ENCODE assay signal across 27 cellular contexts in genomic region chr2:23363831-23364230, GRCh38. TPM values are rescaled to one million over a fixed set of nuclear protein-coding genes. Genes with fewer than 3 reads are reported as not detected.
DNase-seq lines count a peak whose midpoint lies in the region; ATAC-seq, FAIRE-seq and TF ChIP-seq lines count a peak whose summit lies in the region.
"Had no signal": no experiment of that assay in that cellular context is flagged by ENCODE, and none has a peak within 500 bp of the region (broad histone marks: within the 10 kb centered on the region; RNA-seq: fewer than 3 reads in every experiment).

No MANE protein-coding gene starts in this region.

- dilution Hi-C loops in mammary epithelial cell (cut with HindIII; ENCODE audit: low sequenced_read_pairs): no loop called here

- H3K9me3 Mint-ChIP-seq in MCF 10A (ENCODE audit: unreplicated experiment) (peaks cover 7% of the 10 kb centered on the region), glutamatergic neuron (ENCODE audit: unreplicated experiment) (peaks cover 4% of the 10 kb centered on the region)
- H3K9me3 Mint-ChIP-seq in stimulated activated naive CD8-positive, alpha-beta T cell treated with anti-CD3 and anti-CD28 coated beads, Interleukin-15, amount 100 ng/mL, for 72 hours: no peaks in the 10 kb centered on the region
- H3K9me3 Mint-ChIP-seq: activated naive CD4-positive, alpha-beta T cell treated with anti-CD3 and anti-CD28 coated beads for 36 hours had no signal

- H3K36me3 ChIP-seq in mammary epithelial cell (ENCODE audit: insufficient read depth, low read length): no peaks in the 10 kb centered on the region
- H3K36me3 ChIP-seq: esophagus muscularis mucosa, gastrocnemius medialis had no signal

- no peak overlapping the region for H2AFZ ChIP-seq in mammary epithelial cell (ENCODE audit: low read depth, low read length)

- no peaks in the 10 kb centered on the region for H3K79me2 ChIP-seq in mammary epithelial cell (ENCODE audit: insufficient read depth, low read length)

- H3K9ac ChIP-seq in mammary epithelial cell (ENCODE audit: insufficient read depth, low read length): no peak overlapping the region

- POLR2A ChIA-PET in MCF 10A (lab: Yijun Ruan, JAX): interaction anchor here (1.0 to 1.4 kb wide), 3 partner anchors 9 to 14 kb away, joined by 3 to 4 read pairs (median 3); no protein-coding TSS in a partner anchor

- no peak overlapping the region for H3K4me2 ChIP-seq in mammary epithelial cell (ENCODE audit: insufficient read depth, low read depth, low read length)

- H3K27ac ChIP-seq in mammary epithelial cell (ENCODE audit: insufficient read depth, low read depth, low read length): no peak overlapping the region
- H3K27ac ChIP-seq: esophagus muscularis mucosa, gastrocnemius medialis had no signal

- H3K36me3 Mint-ChIP-seq in MCF 10A (ENCODE audit: insufficient read depth, unreplicated experiment): no peaks in the 10 kb centered on the region
- peaks cover 5% of the 10 kb centered on the region for H3K36me3 Mint-ChIP-seq in glutamatergic neuron (ENCODE audit: unreplicated experiment)
- H3K36me3 Mint-ChIP-seq: CD4-positive, alpha-beta memory T cell; mesothelial cell of epicardium had no signal

- H3K9me3 ChIP-seq in mammary epithelial cell (replicated peaks; ENCODE audit: insufficient read depth, low read length): no peaks in the 10 kb centered on the region
- H3K9me3 ChIP-seq: esophagus muscularis mucosa, gastrocnemius medialis had no signal

- in situ Hi-C loops in mammary epithelial cell (cut with MboI; ENCODE audit: low sequenced_read_pairs in 2 of 2) (no loop called here), SK-MEL-5 (cut with HindIII; ENCODE audit: low pct_unique_long_range_greater_than_20kb, low sequenced_read_pairs) (no loop called here)

- H3K27ac Mint-ChIP-seq in MCF 10A (ENCODE audit: low read depth, unreplicated experiment) (no peak overlapping the region), glutamatergic neuron (ENCODE audit: unreplicated experiment) (peak overlapping the region; percentile 50)
- H3K27ac Mint-ChIP-seq in stimulated activated naive CD8-positive, alpha-beta T cell treated with anti-CD3 and anti-CD28 coated beads, Interleukin-15, amount 100 ng/mL, for 72 hours: no peak overlapping the region
- H3K27ac Mint-ChIP-seq: activated naive CD4-positive, alpha-beta T cell treated with anti-CD3 and anti-CD28 coated beads for 36 hours; CD4-positive, alpha-beta memory T cell; effector memory CD8-positive, alpha-beta T cell; mesothelial cell of epicardium; naive thymus-derived CD8-positive, alpha-beta T cell had no signal

- DNase-seq in mammary epithelial cell (peak; percentile 32), MCF 10A (ENCODE audit: unreplicated experiment) (no peak), SK-MEL-5 (ENCODE audit: low read depth, low spot score) (peak; percentile 88), glutamatergic neuron (no peak), urothelium cell line (ENCODE audit: low spot score) (no peak), NCI-H345 treated with DMSO at 0.1 percent for 48 hours (lab: John Stamatoyannopoulos, UW; ENCODE audit: unreplicated experiment) (no peak), iPS-NIHi7 (ENCODE audit: extremely low spot score) (no peak)
- DNase-seq in stimulated activated naive CD8-positive, alpha-beta T cell treated with anti-CD3 and anti-CD28 coated beads, Interleukin-15, amount 100 ng/mL, for 72 hours: no peak
- DNase-seq: activated CD4-positive, alpha-beta T cell treated with anti-CD3 and anti-CD28 coated beads, Interleukin-2, amount 50 U/mL, for 48 hours; activated naive CD4-positive, alpha-beta T cell treated with anti-CD3 and anti-CD28 coated beads for 36 hours; CD4-positive, alpha-beta memory T cell; cortex of kidney; DMS 273 treated with DMSO at 0.1 percent for 48 hours; effector memory CD8-positive, alpha-beta T cell; gastrocnemius medialis; hypothalamus; Kasumi-1; left ventricle myocardium superior; naive thymus-derived CD8-positive, alpha-beta T cell; NCI-H187; NCI-H226; NCI-H748 treated with DMSO at 0.1 percent for 48 hours; stimulated activated naive CD8-positive, alpha-beta T cell treated with anti-CD3 and anti-CD28 coated beads, Interleukin-15, Interleukin-2, amounts not matched to agents 100 U/mL and 50 U/mL, for 24 hours had no signal

- no peak overlapping the region for H3K4me3 Mint-ChIP-seq in MCF 10A (ENCODE audit: unreplicated experiment)
- peak overlapping the region; percentile 5 for H3K4me3 Mint-ChIP-seq in glutamatergic neuron (ENCODE audit: unreplicated experiment)
- H3K4me3 Mint-ChIP-seq in stimulated activated naive CD8-positive, alpha-beta T cell treated with anti-CD3 and anti-CD28 coated beads, Interleukin-15, amount 100 ng/mL, for 72 hours: no peak overlapping the region
- H3K4me3 Mint-ChIP-seq: activated naive CD4-positive, alpha-beta T cell treated with anti-CD3 and anti-CD28 coated beads for 36 hours; CD4-positive, alpha-beta memory T cell; effector memory CD8-positive, alpha-beta T cell; mesothelial cell of epicardium; naive thymus-derived CD8-positive, alpha-beta T cell had no signal

- peaks cover 1% of the 10 kb centered on the region for H3K27me3 ChIP-seq in mammary epithelial cell (ENCODE audit: insufficient read depth, low read length)
- H3K27me3 ChIP-seq: esophagus muscularis mucosa, gastrocnemius medialis had no signal

- FAIRE-seq in urothelium cell line (lab: Jason Lieb, UNC): peak; percentile 13

- H3K4me1 ChIP-seq in mammary epithelial cell (ENCODE audit: insufficient read depth, low read length): no peaks in the 10 kb centered on the region
- H3K4me1 ChIP-seq: esophagus muscularis mucosa, gastrocnemius medialis had no signal

- no peak overlapping the region for H3K4me3 ChIP-seq in mammary epithelial cell (replicated peaks in 1 of 3; ENCODE audit: insufficient read depth in 1 of 3, low read depth in 2 of 3, low read length in 3 of 3)
- H3K4me3 ChIP-seq: esophagus muscularis mucosa, gastrocnemius medialis had no signal

- BruUV-seq in mammary epithelial cell (replicated peaks; lab: Mats Ljungman, UMichigan) (no TSS peak), MCF 10A (replicated peaks; lab: Mats Ljungman, UMichigan) (no TSS peak)

- peaks cover 11% of the 10 kb centered on the region for H3K27me3 Mint-ChIP-seq in MCF 10A (ENCODE audit: insufficient read depth, unreplicated experiment)
- H3K27me3 Mint-ChIP-seq in glutamatergic neuron (ENCODE audit: unreplicated experiment): peaks cover 4% of the 10 kb centered on the region
- H3K27me3 Mint-ChIP-seq in stimulated activated naive CD8-positive, alpha-beta T cell treated with anti-CD3 and anti-CD28 coated beads, Interleukin-15, amount 100 ng/mL, for 72 hours: peaks cover 54% of the 10 kb centered on the region

- no peak for ATAC-seq in stimulated activated naive CD8-positive, alpha-beta T cell treated with anti-CD3 and anti-CD28 coated beads, Interleukin-15, amount 100 ng/mL, for 72 hours
- ATAC-seq: activated CD4-positive, CD25-positive, alpha-beta regulatory T cell treated with anti-CD3 and anti-CD28 coated beads, Interleukin-2, amount 50 U/mL, for 24 hours; effector memory CD8-positive, alpha-beta T cell; gastrocnemius medialis; left ventricle myocardium superior; naive thymus-derived CD8-positive, alpha-beta T cell; stimulated activated naive CD8-positive, alpha-beta T cell treated with anti-CD3 and anti-CD28 coated beads, Interleukin-15, Interleukin-2, amounts not matched to agents 100 U/mL and 50 U/mL, for 24 hours had no signal

- WGBS in mammary epithelial cell (ENCODE audit: low coverage, missing lambda C conversion rate): 0% methylated on average over 1 of the region's 1 CpG

- intact Hi-C loops in mammary epithelial cell (cut with micrococcal nuclease): no loop called here
- intact Hi-C loops in MCF 10A (cut with micrococcal nuclease): no loop called here

- CTCF ChIA-PET in mammary epithelial cell (lab: Charles Lee; ENCODE audit: low non-redundant PET): no interaction called here
- CTCF ChIA-PET in MCF 10A (lab: Yijun Ruan, JAX): interaction anchor here (0.5 to 2.1 kb wide), 5 partner anchors 10 to 1008 kb away, joined by 3 to 17 read pairs (median 3); no protein-coding TSS in a partner anchor

- TF ChIP-seq CTCF in mammary epithelial cell (conservative IDR thresholded peaks at IDR 0.05 in 1 of 2, IDR thresholded peaks at IDR 0.05 in 1 of 2; ENCODE audit: extremely low read depth in 1 of 2, insufficient read depth in 1 of 2, low read depth in 1 of 2, low read length in 2 of 2): no peak
- TF ChIP-seq CTCF in MCF 10A (IDR thresholded peaks at IDR 0.05; ENCODE audit: unreplicated experiment): no peak
- no peak for TF ChIP-seq CTCF in glutamatergic neuron (IDR thresholded peaks at IDR 0.05; ENCODE audit: partially characterized antibody, unreplicated experiment)

- H3K4me1 Mint-ChIP-seq in MCF 10A (ENCODE audit: insufficient read depth, unreplicated experiment): peaks cover 19% of the 10 kb centered on the region
- H3K4me1 Mint-ChIP-seq in glutamatergic neuron (ENCODE audit: low read depth, unreplicated experiment): peaks cover 19% of the 10 kb centered on the region
- no peaks in the 10 kb centered on the region for H3K4me1 Mint-ChIP-seq in stimulated activated naive CD8-positive, alpha-beta T cell treated with anti-CD3 and anti-CD28 coated beads, Interleukin-15, amount 100 ng/mL, for 72 hours

- H4K20me1 ChIP-seq in mammary epithelial cell (ENCODE audit: insufficient read depth, low read length): no peaks in the 10 kb centered on the region

RNA-seq across cellular contexts. Expression of gene KLHL29, which starts 21.1 kb away (rescaled TPM):
- total RNA-seq in mammary epithelial cell: 10 to 100 TPM; 15.6 to 16.3 TPM
- 3.6 TPM for polyA plus RNA-seq in mammary epithelial cell
- polyA minus RNA-seq in mammary epithelial cell: 0.93 TPM
- total RNA-seq in MCF 10A (2022): 36.3 and 43.1 TPM in 2 replicates
- total RNA-seq in SK-MEL-5 (2014; rRNA removed; shearing (Covaris generic)): 5.5 and 6.4 TPM in 2 replicates
- 16.5 and 24.2 TPM in 2 replicates for polyA plus RNA-seq in SK-MEL-5 (2015; cell fraction: cytosol; rRNA removed)
- polyA plus RNA-seq in SK-MEL-5 (2015; cell fraction: nucleus; rRNA removed): 38.6 and 40.4 TPM in 2 replicates
- 36.5 TPM for total RNA-seq in glutamatergic neuron (ENCODE audit: unreplicated experiment)
- total RNA-seq: G401 had no signal

Comparison
In these comparisons a context has a peak if more than half of its experiments do, and no peak if none do; other contexts are left out.
1. DNase-seq: peak in mammary epithelial cell (single experiment) and SK-MEL-5 (single experiment); none in MCF 10A (single experiment), glutamatergic neuron (single experiment), urothelium cell line (single experiment), NCI-H345 treated with DMSO at 0.1 percent for 48 hours (single experiment), stimulated activated naive CD8-positive, alpha-beta T cell treated with anti-CD3 and anti-CD28 coated beads, Interleukin-15, amount 100 ng/mL, for 72 hours (0 of 2) and iPS-NIHi7 (single experiment).